In genomic region chr5:56405536-56405935, GRCh38 we compare ENCODE assay signal across 1 cellular context.
TF ChIP-seq lines count a peak whose summit lies in the region.

No MANE protein-coding gene starts in this region.

TF ChIP-seq in GM23338, 12 proteins besides CTCF, POLR2A, EP300 and RAD21 (continued from another document):
- TF ChIP-seq ETS1 (IDR thresholded peaks at IDR 0.05) (no peak), POLR2AphosphoS5 (IDR thresholded peaks at IDR 0.05; ENCODE audit: low read depth) (no peak), ZNF462 (CRISPR knock-in tag; IDR thresholded peaks at IDR 0.05) (no peak), CREB1 (CRISPR knock-in tag; IDR thresholded peaks at IDR 0.05; ENCODE audit: low read depth) (no peak), ZNF331 (CRISPR knock-in tag; IDR thresholded peaks at IDR 0.05; ENCODE audit: low read depth) (no peak)
TF ChIP-seq in GM23338: peak in this region for 0.
